Comparison of ENCODE assay signal across 11 cellular contexts in the genomic region with DNA sequence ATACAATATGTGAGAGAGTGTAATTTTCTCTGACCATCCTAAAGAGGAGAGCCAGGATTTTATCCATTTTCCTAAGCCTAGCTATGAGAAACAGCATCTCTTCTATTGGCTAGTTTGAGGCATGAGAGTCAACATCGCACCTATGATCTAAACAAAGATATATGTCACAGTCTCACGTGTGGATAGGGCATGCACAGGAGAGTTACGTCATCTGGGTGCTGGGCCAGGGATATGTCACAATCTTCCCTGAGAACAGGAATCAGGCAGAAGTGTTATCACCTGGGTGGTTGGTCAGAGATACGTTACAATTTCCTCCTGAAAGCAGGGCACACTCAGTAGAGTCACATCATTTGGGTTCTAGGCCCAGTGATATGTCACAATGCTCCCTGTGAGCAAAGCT. TPM values are rescaled to one million over a fixed set of nuclear protein-coding genes. Genes with fewer than 3 reads are reported as not detected.
"Had no signal": no experiment of that assay in that cellular context is flagged by ENCODE, and none has a peak within 500 bp of the region (broad histone marks: within the 10 kb centered on the region; RNA-seq: fewer than 3 reads in every experiment).

No MANE protein-coding gene starts in this region.

- H3K27ac ChIP-seq: GM23248 had no signal

- H3K4me2 ChIP-seq: GM23338 had no signal

- H3K4me1 ChIP-seq: HAP-1 had no signal

- FAIRE-seq: H1, H54 had no signal

- H3K36me3 ChIP-seq: HAP-1 had no signal

- ATAC-seq: GM23338, HCT116 had no signal

- H3K9ac ChIP-seq: GM23248 had no signal

- H2AFZ ChIP-seq: GM23248, GM23338 had no signal

- H3K4me3 ChIP-seq: GM23248, GM23338, HAP-1 had no signal

- H3K9me3 ChIP-seq: HAP-1 had no signal

- DNase-seq: GM23248, GOT3, H7, H9, HCEC 1CT, HFFc6 had no signal

RNA-seq across cellular contexts. Expression of gene ZNF728, which starts 59.9 kb away (rescaled TPM):
- total RNA-seq: GM23248, H1, H7, H9, HFFc6 had no signal
- polyA plus RNA-seq: GM23248, GM23338, H1 had no signal
